In the genomic region with DNA sequence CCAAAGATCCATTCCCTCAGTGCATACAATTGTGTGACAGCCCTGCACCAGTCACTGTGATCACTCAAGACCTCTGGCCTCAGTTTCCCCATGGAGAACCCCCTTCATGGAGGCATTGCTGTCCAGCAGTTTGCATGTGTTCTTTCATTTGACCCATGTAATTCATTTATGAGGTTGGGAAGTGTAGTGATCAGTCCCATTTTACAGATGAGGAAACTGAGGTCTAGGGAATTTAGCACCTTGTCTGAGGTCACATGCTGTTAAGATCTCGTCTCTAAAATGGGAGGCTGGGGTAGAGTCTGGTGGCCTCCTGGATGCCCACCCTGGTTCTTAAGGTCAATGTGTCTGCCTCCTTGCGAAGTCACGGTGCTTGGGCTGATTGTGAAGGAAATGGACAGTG, we compare ENCODE assay signal across 1 cellular context.
TF ChIP-seq lines count a peak whose summit lies in the region.

No MANE protein-coding gene starts in this region.

TF ChIP-seq in H1, 55 proteins besides CTCF, POLR2A, EP300 and RAD21:
- no peak for TF ChIP-seq RBBP5 (IDR thresholded peaks at IDR 0.05; ENCODE audit: borderline replicate concordance, low read depth, low read length)
- TF ChIP-seq JUN (IDR thresholded peaks at IDR 0.05; ENCODE audit: low read depth, low read length) = no peak
- TF ChIP-seq POU5F1 (IDR thresholded peaks at IDR 0.05; ENCODE audit: low read depth, low read length) = no peak
- TF ChIP-seq EZH2 (IDR thresholded peaks at IDR 0.05; ENCODE audit: low read depth, low read length, severe bottlenecking) = no peak
- TF ChIP-seq, protein P1, sequence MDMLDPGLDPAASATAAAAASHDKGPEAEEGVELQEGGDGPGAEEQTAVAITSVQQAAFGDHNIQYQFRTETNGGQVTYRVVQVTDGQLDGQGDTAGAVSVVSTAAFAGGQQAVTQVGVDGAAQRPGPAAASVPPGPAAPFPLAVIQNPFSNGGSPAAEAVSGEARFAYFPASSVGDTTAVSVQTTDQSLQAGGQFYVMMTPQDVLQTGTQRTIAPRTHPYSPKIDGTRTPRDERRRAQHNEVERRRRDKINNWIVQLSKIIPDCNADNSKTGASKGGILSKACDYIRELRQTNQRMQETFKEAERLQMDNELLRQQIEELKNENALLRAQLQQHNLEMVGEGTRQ (IDR thresholded peaks at IDR 0.05; ENCODE audit: low read length) = no peak
- TF ChIP-seq CTBP2 (IDR thresholded peaks at IDR 0.05; ENCODE audit: borderline replicate concordance, insufficient read depth, insufficient read length, low read length) = no peak
- TF ChIP-seq KDM1A (IDR thresholded peaks at IDR 0.05; ENCODE audit: borderline replicate concordance, low read length) = peak; percentile 30; the same call in 1 of the 2 replicates
- TF ChIP-seq HDAC2 (IDR thresholded peaks at IDR 0.05; ENCODE audit: borderline replicate concordance in 1 of 2, low read depth in 2 of 2, low read length in 2 of 2) = no peak
